In genomic region chr2:109128048-109128465, GRCh38 we compare ENCODE assay signal across 8 cellular contexts. TPM values are rescaled to one million over a fixed set of nuclear protein-coding genes. Genes with fewer than 3 reads are reported as not detected.
A peak's percentile ranks its signal among the peaks of the same experiment; 100 is the strongest.
DNase-seq lines count a peak whose midpoint lies in the region; ATAC-seq, FAIRE-seq and TF ChIP-seq lines count a peak whose summit lies in the region.

No MANE protein-coding gene starts in this region.

- peak; percentile 36 for FAIRE-seq in keratinocyte (lab: Jason Lieb, UNC)

- H3K4me1 ChIP-seq in keratinocyte (ENCODE audit: control insufficient read depth, extremely low read depth, insufficient read depth, low read length) = peaks cover 31% of the 10 kb centered on the region

- peak; percentile 69 to 95 (median 87) for TF ChIP-seq CTCF in keratinocyte (optimal IDR thresholded peaks at IDR 0.05 in 1 of 3, IDR thresholded peaks at IDR 0.05 in 1 of 3, conservative IDR thresholded peaks at IDR 0.05 in 1 of 3; ENCODE audit: extremely low read depth in 1 of 3, insufficient read depth in 2 of 3, low read length in 3 of 3)

- peak overlapping the region; percentile 40 to 68 (median 65) for H3K4me3 ChIP-seq in keratinocyte (ENCODE audit: control insufficient read depth in 2 of 3, extremely low read depth in 1 of 3, insufficient read depth in 2 of 3, low read depth in 1 of 3, low read length in 3 of 3)

- H3K4me2 ChIP-seq in keratinocyte (ENCODE audit: control insufficient read depth, extremely low read depth, insufficient read depth, low read depth, low read length) = peak overlapping the region; percentile 89

- no peaks in the 10 kb centered on the region for H4K20me1 ChIP-seq in keratinocyte (ENCODE audit: control insufficient read depth, extremely low read depth, insufficient read depth, low read length)

- peak; percentile 70 for DNase-seq in COLO829 (ENCODE audit: low spot score)
- DNase-seq in HEK293T (ENCODE audit: extremely low spot score) = peak; percentile 92
- peak; percentile 96 for DNase-seq in NCI-H2171 (lab: John Stamatoyannopoulos, UW)
- DNase-seq in cerebellar cortex (ENCODE audit: low spot score) = peak; percentile 39
- DNase-seq in keratinocyte (ENCODE audit: low read depth, low spot score) = no peak
- DNase-seq in smooth muscle cell of the brain vasculature (ENCODE audit: low read depth, low spot score) = peak; percentile 78

- H3K9me3 ChIP-seq in keratinocyte (ENCODE audit: control insufficient read depth, low read depth, low read length) = no peaks in the 10 kb centered on the region

- peak; percentile 62 to 64 for ATAC-seq in activated CD4-positive, CD25-positive, alpha-beta regulatory T cell treated with anti-CD3 and anti-CD28 coated beads, Interleukin-2, amount 50 U/mL, for 24 hours
- no peak for ATAC-seq in GM21576 (IDR thresholded peaks at IDR 0.05; ENCODE audit: unreplicated experiment)

- H3K9ac ChIP-seq in keratinocyte (ENCODE audit: control insufficient read depth, extremely low read depth, insufficient read depth, low read length) = peak overlapping the region; percentile 28

- CTCF ChIA-PET in HEK293T (lab: Yijun Ruan, JAX) = interaction anchor here (1.2 to 1.7 kb wide), 2 partner anchors 88 to 382 kb away, joined by 3 to 11 read pairs; no protein-coding TSS in a partner anchor

- peak overlapping the region; percentile 74 for H2AFZ ChIP-seq in keratinocyte (ENCODE audit: control insufficient read depth, low read length)

- POLR2A ChIA-PET in HEK293T (lab: Yijun Ruan, JAX) = no interaction called here

- no peaks in the 10 kb centered on the region for H3K79me2 ChIP-seq in keratinocyte (ENCODE audit: control insufficient read depth, insufficient read depth, low read length)

- dilution Hi-C loops in keratinocyte (cut with MboI; ENCODE audit: extremely low pct_ligation_motif_present, low sequenced_read_pairs) = no loop called here

- no peaks in the 10 kb centered on the region for H3K9me1 ChIP-seq in keratinocyte (ENCODE audit: control insufficient read depth, extremely low read depth, insufficient read depth, low read length)

- no peaks in the 10 kb centered on the region for H3K36me3 ChIP-seq in keratinocyte (ENCODE audit: control insufficient read depth in 2 of 2, extremely low read depth in 1 of 2, insufficient read depth in 2 of 2, low read length in 2 of 2)

- no peak overlapping the region for H3K27ac ChIP-seq in keratinocyte (ENCODE audit: control insufficient read depth, insufficient read depth, low read length)

- peaks cover 47% of the 10 kb centered on the region for H3K27me3 ChIP-seq in keratinocyte (ENCODE audit: control insufficient read depth, extremely low read depth, insufficient read depth, low read length)

TF ChIP-seq in HEK293T, 16 proteins besides CTCF, POLR2A, EP300 and RAD21:
- TF ChIP-seq ZNF384 (IDR thresholded peaks at IDR 0.05) (no peak), FOXM1 (IDR thresholded peaks at IDR 0.05; ENCODE audit: borderline replicate concordance) (no peak), TARDBP (IDR thresholded peaks at IDR 0.05) (no peak), PKNOX1 (IDR thresholded peaks at IDR 0.05) (no peak), CTBP1 (IDR thresholded peaks at IDR 0.05; ENCODE audit: borderline replicate concordance) (no peak)

RNA-seq across cellular contexts. Expression of gene SH3RF3, which starts 0.9 kb away (rescaled TPM):
- 0.08 to 0.18 TPM (median 0.17 TPM) in 3 replicates for polyA plus RNA-seq in keratinocyte
- not detected for polyA plus RNA-seq in keratinocyte (2011; ENCODE audit: low read depth)
- polyA plus RNA-seq in keratinocyte (2011; cell fraction: cytosol; rRNA removed) = 0.15 and 0.26 TPM in 2 replicates
- 0.49 and 0.55 TPM in 2 replicates for polyA plus RNA-seq in keratinocyte (2011; cell fraction: nucleus; rRNA removed)
- 0.06 and 0.36 TPM in 2 replicates for polyA plus RNA-seq in keratinocyte (2012; ENCODE audit: low replicate concordance)
- 0.19 to 0.69 TPM (median 0.20 TPM) in 3 replicates for polyA minus RNA-seq in keratinocyte
- polyA minus RNA-seq in keratinocyte (2011; cell fraction: cytosol; rRNA and poly(A)+ RNA removed) = 0.96 TPM
- polyA minus RNA-seq in keratinocyte (2011; cell fraction: nucleus; rRNA and poly(A)+ RNA removed) = 0.95 and 1.3 TPM in 2 replicates
